19 cellular contexts compared by ENCODE assay signal in the genomic region with DNA sequence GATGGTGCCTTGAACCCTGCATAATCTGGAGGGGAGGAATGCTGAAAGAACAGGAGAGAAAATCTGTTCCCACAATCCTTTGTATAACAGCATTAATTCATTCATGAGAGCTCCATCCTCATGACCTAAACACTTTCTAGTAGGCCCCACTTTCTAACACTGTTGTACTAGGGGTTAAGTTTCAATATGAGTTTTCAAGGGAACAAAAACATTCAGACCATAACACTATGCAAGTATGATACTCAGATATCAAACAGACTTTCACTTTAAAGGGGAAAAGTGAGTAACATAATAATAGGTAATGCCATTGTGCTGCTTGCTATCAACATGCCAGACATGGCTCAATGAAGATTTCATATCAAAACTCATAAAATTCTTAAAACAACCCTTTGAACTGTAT. TPM values are rescaled to one million over a fixed set of nuclear protein-coding genes. Genes with fewer than 3 reads are reported as not detected.
A peak's percentile ranks its signal among the peaks of the same experiment; 100 is the strongest.
DNase-seq lines count a peak whose midpoint lies in the region; ATAC-seq and TF ChIP-seq lines count a peak whose summit lies in the region.
"Had no signal": no experiment of that assay in that cellular context is flagged by ENCODE, and none has a peak within 500 bp of the region (broad histone marks: within the 10 kb centered on the region; RNA-seq: fewer than 3 reads in every experiment).

No MANE protein-coding gene starts in this region.

- no peak for TF ChIP-seq POLR2A in thyroid gland (IDR thresholded peaks at IDR 0.05)

- H3K4me1 ChIP-seq in thyroid gland, result no peaks in the 10 kb centered on the region

- H3K4me3 Mint-ChIP-seq in stimulated activated naive B cell treated with anti-CD40 and anti-IgM and Interleukin-4, amounts not matched to agents 10 μg/mL and 1 μg/mL and 100 μg/mL, for 72 hours, result no peak overlapping the region

- H3K9me3 ChIP-seq in thyroid gland, result no peaks in the 10 kb centered on the region
- H3K9me3 ChIP-seq: right lobe of liver had no signal

- peak; percentile 25 for ATAC-seq in GM18870 (IDR thresholded peaks at IDR 0.05; ENCODE audit: unreplicated experiment)
- ATAC-seq in GM21576 (IDR thresholded peaks at IDR 0.05; ENCODE audit: unreplicated experiment), result peak; percentile 31
- ATAC-seq in HG03378 (IDR thresholded peaks at IDR 0.05; ENCODE audit: unreplicated experiment), result peak; percentile 35
- peak; percentile 58 to 76 for ATAC-seq in stimulated activated naive B cell treated with anti-CD40 and anti-IgM and Interleukin-4, amounts not matched to agents 10 μg/mL and 1 μg/mL and 100 μg/mL, for 72 hours (replicated peaks)
- ATAC-seq: K562, left colon, right lobe of liver had no signal

- no peak for TF ChIP-seq CTCF in thyroid gland (IDR thresholded peaks at IDR 0.05)
- TF ChIP-seq CTCF in brain microvascular endothelial cell (IDR thresholded peaks at IDR 0.05; ENCODE audit: low read depth, low read length, missing control alignments), result no peak

- DNase-seq in stimulated activated naive B cell treated with anti-CD40 and anti-IgM and Interleukin-4, amounts not matched to agents 10 μg/mL and 1 μg/mL and 100 μg/mL, for 72 hours, result no peak
- no peak for DNase-seq in thyroid gland
- DNase-seq in T1000 (lab: John Stamatoyannopoulos, UW), result no peak
- DNase-seq in brain microvascular endothelial cell, result no peak
- DNase-seq: activated naive CD4-positive, alpha-beta T cell; foreskin melanocyte; left colon; NCI-H1048; NCI-H2081 treated with DMSO at 0.1 percent for 48 hours; NCI-H526; nucleus accumbens; right lobe of liver; SIG-M5 had no signal

- intact Hi-C loops in thyroid gland (cut with DNase I), result no loop called here

- in situ Hi-C loops in brain microvascular endothelial cell (cut with HindIII; ENCODE audit: low pct_ligation_motif_present, low sequenced_read_pairs), result no loop called here

- H3K27me3 ChIP-seq in thyroid gland (no peaks in the 10 kb centered on the region), brain microvascular endothelial cell (replicated peaks) (no peaks in the 10 kb centered on the region)
- H3K27me3 ChIP-seq: BLaER1 treated with 17β-estradiol and CSF1 and Interleukin-3, amounts not matched to agents 10 nM and 100 nM; right lobe of liver had no signal

- H3K27ac ChIP-seq in thyroid gland, result no peak overlapping the region
- H3K27ac ChIP-seq in brain microvascular endothelial cell, result no peak overlapping the region
- H3K27ac ChIP-seq: right lobe of liver had no signal

- H3K36me3 Mint-ChIP-seq in stimulated activated naive B cell treated with anti-CD40 and anti-IgM and Interleukin-4, amounts not matched to agents 10 μg/mL and 1 μg/mL and 100 μg/mL, for 72 hours, result peaks cover 0 to 4% of the 10 kb centered on the region in 2 donors

- H3K4me3 ChIP-seq in thyroid gland (replicated peaks in 1 of 3) (no peak overlapping the region), brain microvascular endothelial cell (ENCODE audit: low read depth, low read length) (no peak overlapping the region)
- H3K4me3 ChIP-seq: BLaER1 treated with 17β-estradiol and CSF1 and Interleukin-3, amounts not matched to agents 10 nM and 100 nM; K562; right lobe of liver had no signal

- H3K9me3 Mint-ChIP-seq in stimulated activated naive B cell treated with anti-CD40 and anti-IgM and Interleukin-4, amounts not matched to agents 10 μg/mL and 1 μg/mL and 100 μg/mL, for 72 hours, result peaks cover 5% of the 10 kb centered on the region in 2 donors

- no peaks in the 10 kb centered on the region for H3K36me3 ChIP-seq in thyroid gland
- no peaks in the 10 kb centered on the region for H3K36me3 ChIP-seq in brain microvascular endothelial cell (replicated peaks)
- H3K36me3 ChIP-seq: right lobe of liver had no signal

- H3K27ac Mint-ChIP-seq in stimulated activated naive B cell treated with anti-CD40 and anti-IgM and Interleukin-4, amounts not matched to agents 10 μg/mL and 1 μg/mL and 100 μg/mL, for 72 hours, result no peak overlapping the region

- peaks cover 0 to 6% of the 10 kb centered on the region in 2 donors for H3K4me1 Mint-ChIP-seq in stimulated activated naive B cell treated with anti-CD40 and anti-IgM and Interleukin-4, amounts not matched to agents 10 μg/mL and 1 μg/mL and 100 μg/mL, for 72 hours

- H3K27me3 Mint-ChIP-seq in stimulated activated naive B cell treated with anti-CD40 and anti-IgM and Interleukin-4, amounts not matched to agents 10 μg/mL and 1 μg/mL and 100 μg/mL, for 72 hours, result no peaks in the 10 kb centered on the region

RNA-seq across cellular contexts. Expression of gene PLSCR2, which starts 32.4 kb away (rescaled TPM):
- total RNA-seq in thyroid gland, result not detected
- total RNA-seq: endothelial cell of umbilical vein, right lobe of liver had no signal

RNA-seq across cellular contexts. Expression of gene PLSCR1, which starts 42.7 kb away (rescaled TPM):
- 100 to 1,000 TPM in 1 of 4 donors, 10 to 100 TPM in 3; 57.6 to 103 (median 77.3) TPM for total RNA-seq in thyroid gland
